Comparison of ENCODE assay signal across 37 cellular contexts in the genomic region with DNA sequence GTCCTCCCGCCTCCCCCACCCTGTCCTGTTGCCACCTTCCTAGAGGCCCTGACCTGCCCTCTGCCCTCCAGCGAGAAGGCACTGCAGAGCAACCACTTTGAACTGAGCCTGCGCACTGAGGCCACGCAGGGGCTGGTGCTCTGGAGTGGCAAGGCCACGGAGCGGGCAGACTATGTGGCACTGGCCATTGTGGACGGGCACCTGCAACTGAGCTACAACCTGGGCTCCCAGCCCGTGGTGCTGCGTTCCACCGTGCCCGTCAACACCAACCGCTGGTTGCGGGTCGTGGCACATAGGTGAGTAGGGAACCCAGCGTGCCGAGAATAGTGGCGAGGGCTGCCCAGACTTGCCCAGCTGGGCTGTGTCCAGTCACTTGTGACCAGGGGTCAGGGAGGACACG. TPM values are rescaled to one million over a fixed set of nuclear protein-coding genes. Genes with fewer than 3 reads are reported as not detected.
"Had no signal": no experiment of that assay in that cellular context is flagged by ENCODE, and none has a peak within 500 bp of the region (broad histone marks: within the 10 kb centered on the region; RNA-seq: fewer than 3 reads in every experiment).

No MANE protein-coding gene starts in this region.

- H3K4me1 ChIP-seq: adrenal gland, ascending aorta, breast epithelium had no signal

- FAIRE-seq: astrocyte, bronchial epithelial cell had no signal

- H3K27ac ChIP-seq: adrenal gland, ascending aorta, body of pancreas, brain microvascular endothelial cell, breast epithelium, cardiac muscle cell had no signal

- DNase-seq: activated effector memory CD4-positive, alpha-beta T cell treated with anti-CD3 and anti-CD28 coated beads, Interleukin-2, amount 50 U/mL, for 16 hours; activated effector memory CD4-positive, alpha-beta T cell treated with Interleukin-2 at 50 U/mL for 16 hours; activated gamma-delta T cell; activated gamma-delta T cell treated with Interleukin-2 at 50 U/mL for 16 hours; activated naive CD4-positive, alpha-beta T cell; activated naive CD4-positive, alpha-beta T cell treated with anti-CD3 and anti-CD28 coated beads for 36 hours; activated naive CD4-positive, alpha-beta T cell treated with anti-CD3 and anti-CD28 coated beads, Interleukin-2, amount 10 ng/mL, durations not matched to agents 7 days and 5 days; activated naive CD4-positive, alpha-beta T cell treated with anti-CD3 and anti-CD28 coated beads, Interleukin-2, amount 50 U/mL, for 16 hours; activated naive CD4-positive, alpha-beta T cell treated with Interleukin-2 at 50 U/mL for 16 hours; activated naive CD8-positive, alpha-beta T cell treated with anti-CD3 and anti-CD28 coated beads for 36 hours; activated naive CD8-positive, alpha-beta T cell treated with anti-CD3 and anti-CD28 coated beads, Interleukin-2, amount 10 ng/mL, durations not matched to agents 7 days and 5 days; activated naive CD8-positive, alpha-beta T cell treated with anti-CD3 and anti-CD28 coated beads, Interleukin-2, amount 50 U/mL, for 24 hours; activated T-cell treated with anti-CD3 and anti-CD28 coated beads, Interleukin-2, amount 50 U/mL, for 1 hour; activated T-cell treated with anti-CD3 and anti-CD28 coated beads, Interleukin-2, amount 50 U/mL, for 24 hours; activated T-cell treated with anti-CD3 and anti-CD28 coated beads, Interleukin-2, amount 50 U/mL, for 4 hours; activated T-cell treated with anti-CD3 and anti-CD28 coated beads, Interleukin-2, amount 50 U/mL, for 48 hours; activated T-cell treated with anti-CD3 and anti-CD28 coated beads, Interleukin-2, amount 50 U/mL, for 72 hours; adrenal gland; amniotic stem cell; amygdala; anterior cingulate cortex; aorta; body of pancreas; brain microvascular endothelial cell; central memory CD4-positive, alpha-beta T cell; cerebellar nuclear complex had no signal

- H3K9me3 ChIP-seq: adrenal gland, ascending aorta, body of pancreas, breast epithelium had no signal

- H3K27me3 ChIP-seq: ascending aorta, brain microvascular endothelial cell had no signal

- H3K4me3 ChIP-seq: adrenal gland, ascending aorta, body of pancreas, breast epithelium, cardiac muscle cell had no signal

- ATAC-seq: activated naive CD4-positive, alpha-beta T cell treated with anti-CD3 and anti-CD28 coated beads, Interleukin-2, amount 50 U/mL, for 72 hours; activated naive CD8-positive, alpha-beta T cell treated with anti-CD3 and anti-CD28 coated beads, Interleukin-2, amount 50 U/mL, for 24 hours; activated T-cell treated with anti-CD3 and anti-CD28 coated beads, Interleukin-2, amount 50 U/mL, for 4 hours; activated T-cell treated with anti-CD3 and anti-CD28 coated beads, Interleukin-2, amount 50 U/mL, for 72 hours; activated T-helper 17 cell treated with anti-CD3 and anti-CD28 coated beads, Interleukin-2, amount 50 U/mL, for 72 hours; body of pancreas had no signal

- H3K36me3 ChIP-seq: adrenal gland, ascending aorta, breast epithelium had no signal

RNA-seq across cellular contexts. Expression of a gene that starts 20.4 kb away (rescaled TPM):
- total RNA-seq: activated naive CD4-positive, alpha-beta T cell treated with anti-CD3 and anti-CD28 coated beads for 36 hours; activated naive CD4-positive, alpha-beta T cell treated with anti-CD3 and anti-CD28 coated beads, Interleukin-2, amount 50 U/mL, for 72 hours; activated naive CD8-positive, alpha-beta T cell treated with anti-CD3 and anti-CD28 coated beads for 36 hours; activated naive CD8-positive, alpha-beta T cell treated with anti-CD3 and anti-CD28 coated beads, Interleukin-2, amount 10 ng/mL, durations not matched to agents 7 days and 5 days; activated T-helper 17 cell treated with anti-CD3 and anti-CD28 coated beads, Interleukin-2, amount 50 U/mL, for 72 hours; activated T-helper 2 cell treated with anti-CD3 and anti-CD28 coated beads, Interferon-gamma antibody, Interleukin-2, Interleukin-4, amounts not matched to agents 10 μg/mL and 5 μg/mL and 100 μg/mL, durations not matched to agents 14 hours and 24 hours and 36 hours; adrenal gland; aorta; ascending aorta; cardiac septum; cerebellum; chondrocyte had no signal
- polyA plus RNA-seq: aorta, cardiac muscle cell had no signal
